ENCODE assay signal across 32 cellular contexts in genomic region chr10:85259908-85260307, GRCh38.
DNase-seq lines count a peak whose midpoint lies in the region; ATAC-seq and TF ChIP-seq lines count a peak whose summit lies in the region.
"Had no signal": no experiment of that assay in that cellular context is flagged by ENCODE, and none has a peak within 500 bp of the region (broad histone marks: within the 10 kb centered on the region; RNA-seq: fewer than 3 reads in every experiment).

No MANE protein-coding gene starts in this region.

- H3K79me2 ChIP-seq in trophoblast cell (ENCODE audit: control insufficient read depth, insufficient read depth, low read length, poor library complexity), result no peaks in the 10 kb centered on the region
- no peaks in the 10 kb centered on the region for H3K79me2 ChIP-seq in H9 (ENCODE audit: insufficient read depth, low read length)

- peak; percentile 33 for ATAC-seq in foreskin keratinocyte
- ATAC-seq in left lung, result peak; percentile 65
- ATAC-seq: A549; CD8-positive, alpha-beta T cell had no signal

- H2BK120ac ChIP-seq in trophoblast cell (ENCODE audit: insufficient read depth, low read length, poor library complexity) (no peak overlapping the region), H9 (ENCODE audit: low read depth, low read length, poor library complexity, severe bottlenecking) (no peak overlapping the region)

- H4K8ac ChIP-seq in trophoblast cell (ENCODE audit: low read depth, low read length), result no peak overlapping the region
- H4K8ac ChIP-seq in H9 (replicated peaks; ENCODE audit: insufficient read length, low read depth, low read length), result no peak overlapping the region

- no peaks in the 10 kb centered on the region; a peak in 2 of 5 replicates for H3K9me3 Mint-ChIP-seq in H9
- H3K9me3 Mint-ChIP-seq: CD8-positive, alpha-beta T cell had no signal

- no peak overlapping the region for H3K4me3 ChIP-seq in left lung
- no peak overlapping the region for H3K4me3 ChIP-seq in trophoblast cell (ENCODE audit: low read depth, low read length)
- H3K4me3 ChIP-seq: A549; BLaER1; BLaER1 treated with 17β-estradiol and CSF1 and Interleukin-3, amounts not matched to agents 10 nM and 100 nM had no signal

- no peak overlapping the region for H3K4ac ChIP-seq in trophoblast cell (ENCODE audit: low read depth, low read length)
- no peak overlapping the region for H3K4ac ChIP-seq in H9 (ENCODE audit: low read depth, low read length)

- H3T11ph ChIP-seq in H9 (ENCODE audit: low read length), result no peak overlapping the region

- WGBS in trophoblast cell (ENCODE audit: extremely low coverage, insufficient coverage, insufficient read length), result no CpG with 5 or more reads among the region's 4 CpGs
- WGBS in H9 (ENCODE audit: extremely low coverage, insufficient read length, low lambda C conversion rate), result no CpG with 5 or more reads among the region's 4 CpGs

- H2BK12ac ChIP-seq in trophoblast cell (ENCODE audit: low read length) (no peak overlapping the region), H9 (ENCODE audit: insufficient read length, low read depth, low read length) (no peak overlapping the region)

- peak in 1 of 2 donors; percentile 9 for DNase-seq in foreskin keratinocyte
- DNase-seq in left lung, result no peak
- peak; percentile 83 to 86 for DNase-seq in trophoblast cell
- no peak for DNase-seq in dedifferentiated amniotic fluid mesenchymal stem cell (ENCODE audit: extremely low spot score)
- DNase-seq in H9, result no peak
- DNase-seq in DMS79 (lab: John Stamatoyannopoulos, UW), result no peak
- DNase-seq: 8988T; ACHN; AML-193; BE2C; C1 segment of cervical spinal cord; Caco-2; Calu3; CD4-positive, alpha-beta memory T cell; CD4-positive, alpha-beta T cell; CD4-positive, CD25-positive, alpha-beta regulatory T cell; CD8-positive, alpha-beta memory T cell; CD8-positive, alpha-beta T cell; COR-L47; DMS 273 treated with DMSO at 0.1 percent for 48 hours; DMS153; DMS53; DMS79 treated with DMSO at 0.1 percent for 48 hours; DND-41; EL had no signal

- no peak overlapping the region for H4K12ac ChIP-seq in trophoblast cell (ENCODE audit: low read depth, low read length)

- H3K27me3 Mint-ChIP-seq in H9 (ENCODE audit: low read depth), result no peaks in the 10 kb centered on the region; the same call in 1 of the 2 replicates
- H3K27me3 Mint-ChIP-seq: B cell; CD4-positive, alpha-beta T cell; CD4-positive, CD25-positive, alpha-beta regulatory T cell had no signal

- H3K27ac ChIP-seq in foreskin keratinocyte (no peak overlapping the region), left lung (no peak overlapping the region), trophoblast cell (ENCODE audit: low read depth, low read length) (no peak overlapping the region), H9 (ENCODE audit: insufficient read length, low read depth, low read length) (no peak overlapping the region)
- H3K27ac ChIP-seq: 22Rv1; A549; BLaER1; BLaER1 treated with 17β-estradiol and CSF1 and Interleukin-3, amounts not matched to agents 10 nM and 100 nM; C4-2B had no signal

- no peak overlapping the region; a peak in 1 of 7 replicates for H3K27ac Mint-ChIP-seq in H9
- H3K27ac Mint-ChIP-seq: B cell; CD14-positive monocyte; CD4-positive, alpha-beta memory T cell; CD4-positive, alpha-beta T cell; CD4-positive, CD25-positive, alpha-beta regulatory T cell; CD8-positive, alpha-beta T cell had no signal

- TF ChIP-seq CTCF in foreskin keratinocyte (conservative IDR thresholded peaks at IDR 0.05) (no peak), left lung (IDR thresholded peaks at IDR 0.05) (no peak), H9 (conservative IDR thresholded peaks at IDR 0.05) (no peak)

- no peak overlapping the region for H3K14ac ChIP-seq in trophoblast cell (ENCODE audit: low read length)
- H3K14ac ChIP-seq in H9 (ENCODE audit: insufficient read depth, low read length), result no peak overlapping the region

- H3K27me3 ChIP-seq in foreskin keratinocyte (no peaks in the 10 kb centered on the region), left lung (no peaks in the 10 kb centered on the region), trophoblast cell (ENCODE audit: insufficient read depth, low read length) (no peaks in the 10 kb centered on the region), H9 (ENCODE audit: insufficient read depth, low read length) (no peaks in the 10 kb centered on the region)
- H3K27me3 ChIP-seq: BE2C; BLaER1; BLaER1 treated with 17β-estradiol and CSF1 and Interleukin-3, amounts not matched to agents 10 nM and 100 nM had no signal

- H3K36me3 Mint-ChIP-seq in H9 (ENCODE audit: insufficient read depth in 1 of 3, low read depth in 3 of 3), result no peaks in the 10 kb centered on the region
- H3K36me3 Mint-ChIP-seq: CD14-positive monocyte; CD4-positive, alpha-beta memory T cell; CD4-positive, CD25-positive, alpha-beta regulatory T cell; CD8-positive, alpha-beta memory T cell; CD8-positive, alpha-beta T cell had no signal

- H3K23ac ChIP-seq in trophoblast cell (ENCODE audit: low read length) (no peak overlapping the region), H9 (ENCODE audit: insufficient read length, low read depth, low read length) (no peak overlapping the region)

- H3K9ac ChIP-seq in trophoblast cell (ENCODE audit: low read length) (no peak overlapping the region), H9 (ENCODE audit: extremely low read depth, insufficient read length, low read length) (no peak overlapping the region)
- H3K9ac ChIP-seq: BLaER1; BLaER1 treated with 17β-estradiol and CSF1 and Interleukin-3, amounts not matched to agents 10 nM and 100 nM had no signal

- no peaks in the 10 kb centered on the region for H3K9me3 ChIP-seq in left lung
- no peaks in the 10 kb centered on the region for H3K9me3 ChIP-seq in trophoblast cell (ENCODE audit: insufficient read depth, low read depth, low read length)
- H3K9me3 ChIP-seq in H9 (ENCODE audit: control insufficient read depth, low read depth, low read length), result no peaks in the 10 kb centered on the region
- H3K9me3 ChIP-seq: A549; BE2C; BLaER1; BLaER1 treated with 17β-estradiol and CSF1 and Interleukin-3, amounts not matched to agents 10 nM and 100 nM; Caco-2 had no signal

- no peaks in the 10 kb centered on the region for H3K79me1 ChIP-seq in trophoblast cell (ENCODE audit: low read length)
- H3K79me1 ChIP-seq in H9 (ENCODE audit: insufficient read depth, low read depth, low read length, poor library complexity, severe bottlenecking), result no peaks in the 10 kb centered on the region

- H4K91ac ChIP-seq in trophoblast cell (ENCODE audit: low read depth, low read length), result no peak overlapping the region
- no peak overlapping the region for H4K91ac ChIP-seq in H9 (ENCODE audit: insufficient read length, low read depth, low read length)

- H3K4me1 ChIP-seq in foreskin keratinocyte, result no peaks in the 10 kb centered on the region
- no peaks in the 10 kb centered on the region for H3K4me1 ChIP-seq in left lung
- peaks cover 5 to 6% of the 10 kb centered on the region in 2 experiments for H3K4me1 ChIP-seq in trophoblast cell (ENCODE audit: control insufficient read depth in 1 of 2, insufficient read depth in 2 of 2, low read length in 2 of 2)
- no peaks in the 10 kb centered on the region for H3K4me1 ChIP-seq in H9 (ENCODE audit: insufficient read depth, low read length)
- H3K4me1 ChIP-seq: A549, BE2C, BLaER1, Caco-2 had no signal

- no peak overlapping the region for H2AK5ac ChIP-seq in trophoblast cell (ENCODE audit: low read length)
- H2AK5ac ChIP-seq in H9 (ENCODE audit: insufficient read length, low read length), result no peak overlapping the region

- H3K36me3 ChIP-seq in left lung (no peaks in the 10 kb centered on the region), trophoblast cell (ENCODE audit: control insufficient read depth in 1 of 2, insufficient read depth in 2 of 2, low read length in 2 of 2) (no peaks in the 10 kb centered on the region)
- H3K36me3 ChIP-seq: BE2C; BLaER1; BLaER1 treated with 17β-estradiol and CSF1 and Interleukin-3, amounts not matched to agents 10 nM and 100 nM had no signal

- H4K20me1 ChIP-seq in H9 (ENCODE audit: control insufficient read depth, insufficient read depth, insufficient read length), result no peaks in the 10 kb centered on the region
- H4K20me1 ChIP-seq: BLaER1; BLaER1 treated with 17β-estradiol and CSF1 and Interleukin-3, amounts not matched to agents 10 nM and 100 nM had no signal

- H2BK15ac ChIP-seq in H9 (ENCODE audit: low read depth, low read length), result no peak overlapping the region

- no peak overlapping the region for H3K56ac ChIP-seq in H9 (ENCODE audit: insufficient read length, low read depth, low read length)

- no peak overlapping the region for H3K4me3 Mint-ChIP-seq in H9
- H3K4me3 Mint-ChIP-seq: B cell; CD14-positive monocyte; CD4-positive, alpha-beta memory T cell; CD4-positive, alpha-beta T cell; CD4-positive, CD25-positive, alpha-beta regulatory T cell; CD8-positive, alpha-beta memory T cell; CD8-positive, alpha-beta T cell had no signal

- H4K5ac ChIP-seq in H9 (ENCODE audit: insufficient read length, low read depth, low read length), result no peak overlapping the region

- H2AFZ ChIP-seq in trophoblast cell (ENCODE audit: insufficient read depth, low read length, poor library complexity) (no peak overlapping the region), H9 (ENCODE audit: low read length) (no peak overlapping the region)

- H2BK5ac ChIP-seq in trophoblast cell (ENCODE audit: low read depth, low read length, poor library complexity) (no peak overlapping the region), H9 (ENCODE audit: insufficient read length, low read length) (no peak overlapping the region)

- H3K4me1 Mint-ChIP-seq in H9, result peaks cover 0 to 4% of the 10 kb centered on the region in 2 experiments; a peak in 2 of 4 replicates
- H3K4me1 Mint-ChIP-seq: B cell; CD14-positive monocyte; CD4-positive, alpha-beta memory T cell; CD4-positive, CD25-positive, alpha-beta regulatory T cell; CD8-positive, alpha-beta memory T cell had no signal

- no peak overlapping the region for H2BK20ac ChIP-seq in H9 (ENCODE audit: low read depth, low read length, poor library complexity, severe bottlenecking)

- H3K18ac ChIP-seq in trophoblast cell (ENCODE audit: low read length), result no peak overlapping the region
- no peak overlapping the region for H3K18ac ChIP-seq in H9 (ENCODE audit: insufficient read length, low read depth, low read length)

- peak overlapping the region; percentile 2 for H3K4me2 ChIP-seq in trophoblast cell (ENCODE audit: low read length)
- no peak overlapping the region for H3K4me2 ChIP-seq in H9 (ENCODE audit: insufficient read depth, insufficient read length, low read length)
- H3K4me2 ChIP-seq: A549; BLaER1; BLaER1 treated with 17β-estradiol and CSF1 and Interleukin-3, amounts not matched to agents 10 nM and 100 nM had no signal

- intact Hi-C loops in left lung (cut with DNase I), result no loop called here

- no peaks in the 10 kb centered on the region for H3K23me2 ChIP-seq in H9 (ENCODE audit: insufficient read length, low read depth, low read length, poor library complexity, severe bottlenecking)

Comparison
In these comparisons a context has a peak if more than half of its experiments do, and no peak if none do; other contexts are left out.
1. DNase-seq: peak in trophoblast cell (2 of 2); none in left lung (0 of 2), dedifferentiated amniotic fluid mesenchymal stem cell (single experiment), H9 (single experiment) and DMS79 (single experiment).